Comparison of ENCODE assay signal across 13 cellular contexts in the genomic region with DNA sequence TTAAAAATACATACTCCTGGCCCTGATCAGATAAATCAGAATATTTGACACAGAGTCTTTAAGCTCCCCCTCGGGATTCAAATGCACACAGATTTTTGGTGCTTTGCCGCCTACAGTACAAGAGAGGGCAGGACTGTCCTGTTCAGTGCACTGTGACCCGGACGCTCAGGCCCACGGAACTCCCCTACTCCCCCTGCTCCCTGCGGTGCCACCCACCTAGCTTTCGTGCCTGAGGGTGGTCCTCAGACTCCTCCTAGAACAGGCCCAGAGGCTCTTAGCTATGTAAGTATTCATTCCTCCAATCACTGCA. TPM values are rescaled to one million over a fixed set of nuclear protein-coding genes. Genes with fewer than 3 reads are reported as not detected.
DNase-seq lines count a peak whose midpoint lies in the region; ATAC-seq, FAIRE-seq and TF ChIP-seq lines count a peak whose summit lies in the region.
"Had no signal": no experiment of that assay in that cellular context is flagged by ENCODE, and none has a peak within 500 bp of the region (broad histone marks: within the 10 kb centered on the region; RNA-seq: fewer than 3 reads in every experiment).

No MANE protein-coding gene starts in this region.

- H3K27ac ChIP-seq in ACC112 (ENCODE audit: low read depth, low read length) (peak overlapping the region; percentile 95), angular gyrus (ENCODE audit: low read depth, low read length) (peak overlapping the region; percentile 67), keratinocyte (ENCODE audit: control insufficient read depth, insufficient read depth, low read length) (peak overlapping the region; percentile 89)

- H3K4me1 ChIP-seq in ACC112 (ENCODE audit: control insufficient read depth, insufficient read depth, low read length, unreplicated experiment) (peaks cover 44% of the 10 kb centered on the region), keratinocyte (ENCODE audit: control insufficient read depth, extremely low read depth, insufficient read depth, low read length) (peaks cover 35% of the 10 kb centered on the region)
- H3K4me1 ChIP-seq: HAP-1 had no signal

- H2AFZ ChIP-seq in ACC112 (ENCODE audit: low read length, unreplicated experiment) (no peak overlapping the region), keratinocyte (ENCODE audit: control insufficient read depth, low read length) (no peak overlapping the region)

- H3K4me2 ChIP-seq in keratinocyte (ENCODE audit: control insufficient read depth, extremely low read depth, insufficient read depth, low read depth, low read length): peak overlapping the region; percentile 81

- H3K79me2 ChIP-seq in ACC112 (ENCODE audit: control insufficient read depth, insufficient read depth, low read length, unreplicated experiment) (no peaks in the 10 kb centered on the region), keratinocyte (ENCODE audit: control insufficient read depth, insufficient read depth, low read length) (no peaks in the 10 kb centered on the region)

- dilution Hi-C loops in keratinocyte (cut with MboI; ENCODE audit: extremely low pct_ligation_motif_present, low sequenced_read_pairs): no loop called here

- no peak for DNase-seq in keratinocyte (ENCODE audit: low read depth, low spot score)
- no peak for DNase-seq in progenitor cell of endocrine pancreas (ENCODE audit: low spot score, unreplicated experiment)
- DNase-seq in effector CD8-positive, alpha-beta T cell (lab: John Stamatoyannopoulos, UW): no peak
- no peak for DNase-seq in MV-4-11 (lab: John Stamatoyannopoulos, UW)
- no peak for DNase-seq in activated effector memory CD4-positive, alpha-beta T cell treated with Interleukin-2 at 50 U/mL for 16 hours
- DNase-seq: activated naive CD4-positive, alpha-beta T cell treated with Interleukin-2 at 50 U/mL for 16 hours; MM.1S had no signal

- peak overlapping the region; percentile 60 for H3K9ac ChIP-seq in keratinocyte (ENCODE audit: control insufficient read depth, extremely low read depth, insufficient read depth, low read length)

- no peak overlapping the region for H3K4me3 Mint-ChIP-seq in progenitor cell of endocrine pancreas (ENCODE audit: low read depth)
- H3K4me3 Mint-ChIP-seq: stimulated activated naive CD8-positive, alpha-beta T cell treated with anti-CD3 and anti-CD28 coated beads, Interleukin-15, Interleukin-2, amounts not matched to agents 100 ng/mL and 50 ng/mL, for 24 hours had no signal

- H3K4me3 ChIP-seq in ACC112 (ENCODE audit: low read depth, low read length) (no peak overlapping the region), keratinocyte (ENCODE audit: control insufficient read depth in 2 of 3, extremely low read depth in 1 of 3, insufficient read depth in 2 of 3, low read depth in 1 of 3, low read length in 3 of 3) (no peak overlapping the region)
- H3K4me3 ChIP-seq: HAP-1 had no signal

- no peak for ATAC-seq in esophagus mucosa

- H3K9me3 Mint-ChIP-seq in progenitor cell of endocrine pancreas (ENCODE audit: low read depth): peaks cover 4% of the 10 kb centered on the region
- H3K9me3 Mint-ChIP-seq: stimulated activated naive CD8-positive, alpha-beta T cell treated with anti-CD3 and anti-CD28 coated beads, Interleukin-15, Interleukin-2, amounts not matched to agents 100 ng/mL and 50 ng/mL, for 24 hours had no signal

- peak overlapping the region; percentile 99 for H3K27ac Mint-ChIP-seq in progenitor cell of endocrine pancreas
- H3K27ac Mint-ChIP-seq: stimulated activated naive CD8-positive, alpha-beta T cell treated with anti-CD3 and anti-CD28 coated beads, Interleukin-15, Interleukin-2, amounts not matched to agents 100 ng/mL and 50 ng/mL, for 24 hours had no signal

- H3K4me1 Mint-ChIP-seq in progenitor cell of endocrine pancreas (ENCODE audit: low read depth): peaks cover 68% of the 10 kb centered on the region

- no peaks in the 10 kb centered on the region for H3K36me3 Mint-ChIP-seq in progenitor cell of endocrine pancreas (ENCODE audit: insufficient read depth)

- H3K27me3 ChIP-seq in ACC112 (ENCODE audit: insufficient read depth, low read length): no peaks in the 10 kb centered on the region
- no peaks in the 10 kb centered on the region for H3K27me3 ChIP-seq in keratinocyte (ENCODE audit: control insufficient read depth, extremely low read depth, insufficient read depth, low read length)

- no peaks in the 10 kb centered on the region for H4K20me1 ChIP-seq in keratinocyte (ENCODE audit: control insufficient read depth, extremely low read depth, insufficient read depth, low read length)

- no peaks in the 10 kb centered on the region for H3K36me3 ChIP-seq in ACC112 (ENCODE audit: insufficient read depth, low read length)
- no peaks in the 10 kb centered on the region for H3K36me3 ChIP-seq in keratinocyte (ENCODE audit: control insufficient read depth in 2 of 2, extremely low read depth in 1 of 2, insufficient read depth in 2 of 2, low read length in 2 of 2)
- H3K36me3 ChIP-seq: HAP-1 had no signal

- no peaks in the 10 kb centered on the region for H3K9me3 ChIP-seq in keratinocyte (ENCODE audit: control insufficient read depth, low read depth, low read length)
- H3K9me3 ChIP-seq: HAP-1 had no signal

- TF ChIP-seq CTCF in keratinocyte (optimal IDR thresholded peaks at IDR 0.05 in 1 of 3, IDR thresholded peaks at IDR 0.05 in 1 of 3, conservative IDR thresholded peaks at IDR 0.05 in 1 of 3; ENCODE audit: extremely low read depth in 1 of 3, insufficient read depth in 2 of 3, low read length in 3 of 3) (no peak), progenitor cell of endocrine pancreas (IDR thresholded peaks at IDR 0.05; ENCODE audit: unreplicated experiment) (no peak)

- H3K9me1 ChIP-seq in keratinocyte (ENCODE audit: control insufficient read depth, extremely low read depth, insufficient read depth, low read length): no peaks in the 10 kb centered on the region

- no peak for FAIRE-seq in keratinocyte (lab: Jason Lieb, UNC)

- peaks cover 5% of the 10 kb centered on the region for H3K27me3 Mint-ChIP-seq in progenitor cell of endocrine pancreas
- H3K27me3 Mint-ChIP-seq: stimulated activated naive CD8-positive, alpha-beta T cell treated with anti-CD3 and anti-CD28 coated beads, Interleukin-15, Interleukin-2, amounts not matched to agents 100 ng/mL and 50 ng/mL, for 24 hours had no signal

RNA-seq across cellular contexts. Expression of gene SERPINA3, which starts 13.7 kb away (rescaled TPM):
- 0.33 to 1.5 TPM (median 0.50 TPM) in 3 replicates for polyA plus RNA-seq in keratinocyte
- polyA plus RNA-seq in keratinocyte (2011; ENCODE audit: low read depth): 2.4 TPM
- polyA plus RNA-seq in keratinocyte (2011; cell fraction: cytosol; rRNA removed): 0.53 and 0.94 TPM in 2 replicates
- polyA plus RNA-seq in keratinocyte (2011; cell fraction: nucleus; rRNA removed): 4.0 and 4.3 TPM in 2 replicates
- polyA plus RNA-seq in keratinocyte (2012; ENCODE audit: low replicate concordance): 0.33 and 6.3 TPM in 2 replicates
- 0.99 to 1.1 TPM in 2 of 3 replicates, not detected in the other for polyA minus RNA-seq in keratinocyte
- polyA minus RNA-seq in keratinocyte (2011; cell fraction: cytosol; rRNA and poly(A)+ RNA removed): not detected
- 2.6 and 3.6 TPM in 2 replicates for polyA minus RNA-seq in keratinocyte (2011; cell fraction: nucleus; rRNA and poly(A)+ RNA removed)
- total RNA-seq in progenitor cell of endocrine pancreas (5.2 and 8.0 TPM in 2 replicates), esophagus mucosa (22.9 TPM)

RNA-seq across cellular contexts. Expression of gene SERPINA5, which starts 17.2 kb away (rescaled TPM):
- polyA plus RNA-seq in keratinocyte: not detected in 3 replicates
- not detected for polyA plus RNA-seq in keratinocyte (2011; ENCODE audit: low read depth)
- polyA plus RNA-seq in keratinocyte (2011; cell fraction: cytosol; rRNA removed): not detected in 2 replicates
- polyA plus RNA-seq in keratinocyte (2011; cell fraction: nucleus; rRNA removed): not detected in 2 replicates
- not detected in 2 replicates for polyA plus RNA-seq in keratinocyte (2012; ENCODE audit: low replicate concordance)
- polyA minus RNA-seq in keratinocyte: not detected in 3 replicates
- polyA minus RNA-seq in keratinocyte (2011; cell fraction: cytosol; rRNA and poly(A)+ RNA removed): not detected
- not detected in 2 replicates for polyA minus RNA-seq in keratinocyte (2011; cell fraction: nucleus; rRNA and poly(A)+ RNA removed)
- total RNA-seq in progenitor cell of endocrine pancreas (37.7 and 39.5 TPM in 2 replicates), esophagus mucosa (0.28 TPM)

RNA-seq across cellular contexts. Expression of gene SERPINA4, which starts 37.2 kb away (rescaled TPM):
- polyA plus RNA-seq in keratinocyte: not detected in 3 replicates
- not detected for polyA plus RNA-seq in keratinocyte (2011; ENCODE audit: low read depth)
- polyA plus RNA-seq in keratinocyte (2011; cell fraction: cytosol; rRNA removed): not detected in 2 replicates
- not detected in 2 replicates for polyA plus RNA-seq in keratinocyte (2011; cell fraction: nucleus; rRNA removed)
- not detected in 2 replicates for polyA plus RNA-seq in keratinocyte (2012; ENCODE audit: low replicate concordance)
- polyA minus RNA-seq in keratinocyte: not detected in 3 replicates
- not detected for polyA minus RNA-seq in keratinocyte (2011; cell fraction: cytosol; rRNA and poly(A)+ RNA removed)
- polyA minus RNA-seq in keratinocyte (2011; cell fraction: nucleus; rRNA and poly(A)+ RNA removed): not detected in 2 replicates
- 5.9 and 7.3 TPM in 2 replicates for total RNA-seq in progenitor cell of endocrine pancreas
- not detected for total RNA-seq in esophagus mucosa
- total RNA-seq: cardiac septum had no signal

Comparison
In these comparisons a context has a peak if more than half of its experiments do, and no peak if none do; other contexts are left out.
1. RNA of gene SERPINA5, which starts 17.2 kb away (total RNA-seq): 37.7 to 39.5 TPM in progenitor cell of endocrine pancreas; 0.28 TPM in esophagus mucosa (single experiment); every median in the first group is over 10 times any median in the second.
2. Peak in every context shown above with its lines, with median percentiles within 50 percentile points of each other: H3K27ac ChIP-seq.